23 cellular contexts compared by ENCODE assay signal in genomic region chr11:8100605-8101004, GRCh38. TPM values are rescaled to one million over a fixed set of nuclear protein-coding genes. Genes with fewer than 3 reads are reported as not detected.
"Had no signal": no experiment of that assay in that cellular context is flagged by ENCODE, and none has a peak within 500 bp of the region (broad histone marks: within the 10 kb centered on the region; RNA-seq: fewer than 3 reads in every experiment).

No MANE protein-coding gene starts in this region.

- H3K4me3 ChIP-seq: ascending aorta, body of pancreas, K562 had no signal

- H3K36me3 Mint-ChIP-seq: activated naive CD4-positive, alpha-beta T cell treated with anti-CD3 and anti-CD28 coated beads, Interleukin-2, amount 50 U/mL, for 72 hours had no signal

- H3K27ac ChIP-seq: ascending aorta, body of pancreas had no signal

- H3K4me1 Mint-ChIP-seq: activated naive CD8-positive, alpha-beta T cell treated with anti-CD3 and anti-CD28 coated beads, Interleukin-2, amount 50 U/mL, for 24 hours; WTC11 had no signal

- DNase-seq: activated CD4-positive, alpha-beta T cell treated with anti-CD3 and anti-CD28 coated beads for 48 hours; activated CD4-positive, alpha-beta T cell treated with anti-CD3 and anti-CD28 coated beads, Interleukin-2, amount 50 U/mL, for 4 hours; activated CD4-positive, CD25-positive, alpha-beta regulatory T cell treated with anti-CD3 and anti-CD28 coated beads, Interleukin-2, amount 50 U/mL, for 72 hours; activated naive CD8-positive, alpha-beta T cell treated with anti-CD3 and anti-CD28 coated beads, Interleukin-2, amount 50 U/mL, for 24 hours; activated T-cell treated with anti-CD3 and anti-CD28 coated beads, Interleukin-2, amount 50 U/mL, for 24 hours; amniotic stem cell; Karpas-422; MM.1S; NCI-H1105; NCI-H1436 treated with DMSO at 0.1 percent for 48 hours; NCI-H187; NCI-H2081; NCI-H446; NCI-H524; PC-3; SHP77 treated with DMSO at 0.1 percent for 48 hours; T-helper 9 cell had no signal

- ATAC-seq: activated naive CD4-positive, alpha-beta T cell treated with anti-CD3 and anti-CD28 coated beads, Interleukin-2, amount 50 U/mL, for 72 hours; activated naive CD8-positive, alpha-beta T cell treated with anti-CD3 and anti-CD28 coated beads, Interleukin-2, amount 50 U/mL, for 24 hours; body of pancreas; K562; PC-3; WTC11 had no signal

- H3K27me3 Mint-ChIP-seq: activated naive CD8-positive, alpha-beta T cell treated with anti-CD3 and anti-CD28 coated beads, Interleukin-2, amount 50 U/mL, for 24 hours; activated T-cell treated with anti-CD3 and anti-CD28 coated beads, Interleukin-2, amount 50 U/mL, for 24 hours had no signal

- H3K27ac Mint-ChIP-seq: activated naive CD4-positive, alpha-beta T cell treated with anti-CD3 and anti-CD28 coated beads, Interleukin-2, amount 50 U/mL, for 72 hours; activated naive CD8-positive, alpha-beta T cell treated with anti-CD3 and anti-CD28 coated beads, Interleukin-2, amount 50 U/mL, for 24 hours; activated T-cell treated with anti-CD3 and anti-CD28 coated beads, Interleukin-2, amount 50 U/mL, for 24 hours; T-helper 1 cell treated with Interleukin-12 subunit alpha and Interleukin-12 subunit beta and Interleukin-4 antibody, amounts not matched to agents 30 μg/mL and 1 μg/mL, for 36 hours; WTC11 had no signal

- H3K4me1 ChIP-seq: ascending aorta, body of pancreas had no signal

- H3K27me3 ChIP-seq: ascending aorta, body of pancreas had no signal

- H3K4me3 Mint-ChIP-seq: activated naive CD8-positive, alpha-beta T cell treated with anti-CD3 and anti-CD28 coated beads, Interleukin-2, amount 50 U/mL, for 24 hours; activated T-cell treated with anti-CD3 and anti-CD28 coated beads, Interleukin-2, amount 50 U/mL, for 24 hours; T-helper 1 cell treated with Interleukin-12 subunit alpha and Interleukin-12 subunit beta and Interleukin-4 antibody, amounts not matched to agents 30 μg/mL and 1 μg/mL, for 36 hours; WTC11 had no signal

- H3K9me3 ChIP-seq: ascending aorta, body of pancreas had no signal

- H3K9me3 Mint-ChIP-seq: activated naive CD4-positive, alpha-beta T cell treated with anti-CD3 and anti-CD28 coated beads, Interleukin-2, amount 50 U/mL, for 72 hours; activated naive CD8-positive, alpha-beta T cell treated with anti-CD3 and anti-CD28 coated beads, Interleukin-2, amount 50 U/mL, for 24 hours; activated T-cell treated with anti-CD3 and anti-CD28 coated beads, Interleukin-2, amount 50 U/mL, for 24 hours; T-helper 1 cell treated with Interleukin-12 subunit alpha and Interleukin-12 subunit beta and Interleukin-4 antibody, amounts not matched to agents 30 μg/mL and 1 μg/mL, for 36 hours; WTC11 had no signal

RNA-seq across cellular contexts. Expression of gene TUB, which starts 19.6 kb away (rescaled TPM):
- total RNA-seq: K562 had no signal
- polyA plus RNA-seq: K562 had no signal
